8 cellular contexts compared by ENCODE assay signal in the genomic region with DNA sequence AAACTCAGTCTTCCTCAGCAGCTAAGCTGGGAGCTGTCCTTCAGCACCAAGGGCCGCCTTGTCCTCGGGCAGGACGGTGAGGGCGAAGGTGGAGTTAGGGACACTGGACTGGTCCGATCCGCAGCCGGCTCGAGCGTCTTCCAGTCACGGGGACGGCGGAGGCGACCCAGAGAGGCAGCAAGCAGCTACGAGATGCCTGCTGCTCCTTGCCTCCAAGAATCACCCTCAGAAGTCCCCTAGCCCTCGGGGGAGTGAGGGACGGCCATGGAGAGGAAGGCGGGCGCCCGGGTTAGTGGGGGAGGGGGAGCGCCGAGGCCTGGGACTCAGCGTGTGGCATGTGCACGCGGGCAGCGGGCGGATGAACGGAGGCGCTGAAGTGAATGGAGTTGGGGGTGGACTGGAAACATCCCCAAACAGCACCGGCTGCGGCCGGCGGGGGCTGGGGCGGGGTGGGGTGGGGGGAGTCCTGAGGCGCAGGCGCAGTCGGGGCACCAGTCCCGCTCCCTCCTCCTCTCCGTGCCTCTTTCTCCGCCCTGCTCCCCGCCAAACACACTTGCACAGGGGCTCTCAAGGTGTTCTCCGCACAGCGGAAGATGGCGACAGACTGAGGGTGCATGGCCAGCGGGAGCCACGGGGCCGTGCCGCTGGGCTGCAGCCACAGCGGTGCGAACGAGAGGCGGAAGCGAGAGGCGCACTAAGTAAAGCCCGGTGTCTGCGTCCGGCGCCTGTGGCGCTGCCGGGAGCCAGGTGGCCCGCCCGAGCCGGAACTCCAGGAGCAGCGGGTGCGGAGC. TPM values are rescaled to one million over a fixed set of nuclear protein-coding genes. Genes with fewer than 3 reads are reported as not detected.
DNase-seq lines count a peak whose midpoint lies in the region; ATAC-seq and TF ChIP-seq lines count a peak whose summit lies in the region.

NALF2 (plus strand) TSS at position 492 of the 791 bp plus-strand sequence. CDS start 957 bp downstream, outside the sequence.

- no peaks in the 10 kb centered on the region for H3K9me3 ChIP-seq in HAP-1

- H3K27me3 ChIP-seq in HAP-1 (ENCODE audit: low read depth) = no peaks in the 10 kb centered on the region; the same call in 1 of the 2 replicates

- H3K36me3 ChIP-seq in HAP-1 (replicated peaks) = peaks cover 14% of the 10 kb centered on the region

- peaks cover 16% of the 10 kb centered on the region for H3K4me1 ChIP-seq in HAP-1

- in situ Hi-C loops in HAP-1 (cut with MboI; ENCODE audit: low sequenced_read_pairs) (no loop called here), astrocyte of the cerebellum (cut with HindIII; ENCODE audit: low sequenced_read_pairs) (no loop called here)

- no peak for TF ChIP-seq CTCF in astrocyte of the cerebellum (IDR thresholded peaks at IDR 0.05; ENCODE audit: low read depth, low read length, missing control alignments)

- ATAC-seq in HG02970 (IDR thresholded peaks at IDR 0.05; ENCODE audit: low FRiP score, unreplicated experiment) (no peak), HG03469 (IDR thresholded peaks at IDR 0.05; ENCODE audit: unreplicated experiment) (no peak)

- H3K4me3 ChIP-seq in HAP-1 (peak within 1 kb of the TSS; percentile 87), astrocyte of the cerebellum (ENCODE audit: low read depth, low read length) (peak within 1 kb of the TSS; percentile 24)

- DNase-seq in AG20443 (ENCODE audit: low spot score) (peak; percentile 58), HAP-1 (ENCODE audit: low spot score in 2 of 2) (peak; percentile 80 to 91), NCI-H526 treated with DMSO at 0.1 percent for 48 hours (lab: John Stamatoyannopoulos, UW) (peak; percentile 35), astrocyte of the cerebellum (ENCODE audit: low read depth) (no peak), hippocampal formation (lab: John Stamatoyannopoulos, UW) (peak; percentile 14 to 31), renal cortical epithelial cell (ENCODE audit: low read depth) (peak; percentile 29)

RNA-seq across cellular contexts. Expression of gene NALF2, which starts in this region (rescaled TPM):
- total RNA-seq in renal cortical epithelial cell = 0.69 and 0.89 TPM in 2 replicates

Comparison
In these comparisons a context has a peak if more than half of its experiments do, and no peak if none do; other contexts are left out.
1. Peak in DNase-seq in renal cortical epithelial cell; RNA of the gene not detected or under 1 TPM.